In the genomic region with DNA sequence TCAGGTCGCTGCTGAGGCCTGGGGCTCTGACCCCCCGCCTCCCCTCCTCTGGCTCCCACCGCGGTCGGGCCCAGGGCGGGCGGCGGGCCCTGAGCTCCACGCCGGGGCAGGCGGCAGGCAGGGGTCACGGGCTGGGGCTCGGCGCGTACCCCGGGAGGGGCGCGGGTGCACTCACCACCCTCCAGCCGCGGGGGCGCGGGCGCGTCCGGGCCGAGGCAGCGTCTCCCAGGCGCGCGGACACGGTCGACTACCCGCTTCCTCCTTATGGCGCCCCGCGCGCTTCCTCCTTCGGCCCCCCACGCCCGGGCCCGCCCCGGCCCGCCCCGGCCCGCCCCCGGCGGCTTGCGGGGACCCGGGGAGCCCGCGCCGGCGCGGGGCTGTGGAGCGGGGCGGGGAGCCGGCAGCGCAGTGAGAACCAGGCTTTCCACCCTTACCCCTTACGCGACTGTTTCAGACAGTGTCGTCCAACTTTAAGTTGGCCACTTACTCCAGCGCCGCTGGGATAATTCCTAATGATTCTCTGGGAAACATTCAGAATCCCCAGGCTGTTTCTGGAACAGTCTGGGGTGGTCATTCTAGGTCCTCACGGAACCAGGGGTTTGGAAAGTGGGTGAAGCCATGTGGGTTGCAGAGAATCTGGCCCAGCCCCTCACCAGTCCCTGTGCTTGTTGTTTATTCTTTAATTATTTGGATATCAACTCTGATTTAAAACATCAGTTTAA, we compare ENCODE assay signal across 8 cellular contexts. TPM values are rescaled to one million over a fixed set of nuclear protein-coding genes. Genes with fewer than 3 reads are reported as not detected.
DNase-seq lines count a peak whose midpoint lies in the region; ATAC-seq and TF ChIP-seq lines count a peak whose summit lies in the region.

A gene (minus strand): TSS at position 264 of the 722 bp plus-strand sequence. CDS start 24,353 bp downstream, outside the sequence.

- CTCF ChIA-PET in CD4-positive, alpha-beta memory T cell (lab: Charles Lee; ENCODE audit: partially characterized antibody), result interaction anchor here (6.8 kb wide), 1 partner anchor 11 kb away, joined by 58 read pairs; no protein-coding TSS in a partner anchor

- H3K9me3 ChIP-seq in CD4-positive, alpha-beta memory T cell (ENCODE audit: control insufficient read depth in 1 of 2, low read length in 2 of 2), result no peaks in the 10 kb centered on the region
- H3K9me3 ChIP-seq in neuron (ENCODE audit: low read length), result no peaks in the 10 kb centered on the region

- intact Hi-C loops in CD4-positive, alpha-beta memory T cell (cut with micrococcal nuclease), result no loop called here

- peak; percentile 34 to 52 (median 42) for DNase-seq in CD4-positive, alpha-beta memory T cell
- DNase-seq in GM20000 (ENCODE audit: low spot score), result peak; percentile 85
- DNase-seq in NCI-H1105 (lab: John Stamatoyannopoulos, UW), result peak; percentile 20
- DNase-seq in activated effector memory CD4-positive, alpha-beta T cell treated with anti-CD3 and anti-CD28 coated beads, Interleukin-2, amount 50 U/mL, for 16 hours, result peak; percentile 83
- no peak for DNase-seq in foreskin keratinocyte
- DNase-seq in Ammon's horn (ENCODE audit: low spot score), result no peak

- H2AFZ ChIP-seq in neuron (ENCODE audit: low read depth, low read length), result peak within 1 kb of the TSS; percentile 82

- H3K36me3 Mint-ChIP-seq in CD4-positive, alpha-beta memory T cell, result peaks cover 0 to 13% of the 10 kb centered on the region in 2 donors

- H3K4me1 Mint-ChIP-seq in CD4-positive, alpha-beta memory T cell, result peaks cover 46 to 91% (median 71%) of the 10 kb centered on the region in 4 donors

- peak within 1 kb of the TSS; percentile 57 for H3K27ac ChIP-seq in CD4-positive, alpha-beta memory T cell (ENCODE audit: low read depth, low read length)
- no peak within 1 kb of the TSS for H3K27ac ChIP-seq in foreskin keratinocyte

- ATAC-seq in foreskin keratinocyte (peak; percentile 18), GM21367 (IDR thresholded peaks at IDR 0.05; ENCODE audit: unreplicated experiment) (no peak)

- H3K27ac Mint-ChIP-seq in CD4-positive, alpha-beta memory T cell, result peak within 1 kb of the TSS; percentile 87 to 98 (median 94)

- H3K4me1 ChIP-seq in CD4-positive, alpha-beta memory T cell (ENCODE audit: insufficient read depth, low read length), result peaks cover 76% of the 10 kb centered on the region
- no peaks in the 10 kb centered on the region for H3K4me1 ChIP-seq in foreskin keratinocyte
- H3K4me1 ChIP-seq in neuron (ENCODE audit: insufficient read depth, low read length), result peaks cover 24% of the 10 kb centered on the region

- H3K9me3 Mint-ChIP-seq in CD4-positive, alpha-beta memory T cell, result no peaks in the 10 kb centered on the region

- no peaks in the 10 kb centered on the region for H3K27me3 ChIP-seq in CD4-positive, alpha-beta memory T cell (ENCODE audit: insufficient read depth, low read length)
- H3K27me3 ChIP-seq in foreskin keratinocyte, result peaks cover 8% of the 10 kb centered on the region
- H3K27me3 ChIP-seq in neuron (ENCODE audit: insufficient read depth, low read length), result no peaks in the 10 kb centered on the region

- H3K27me3 Mint-ChIP-seq in CD4-positive, alpha-beta memory T cell, result no peaks in the 10 kb centered on the region

- H3K36me3 ChIP-seq in CD4-positive, alpha-beta memory T cell (ENCODE audit: insufficient read depth, low read length), result no peaks in the 10 kb centered on the region
- no peaks in the 10 kb centered on the region for H3K36me3 ChIP-seq in neuron (ENCODE audit: insufficient read depth, low read length)

- TF ChIP-seq CTCF in GM20000 (IDR thresholded peaks at IDR 0.05; ENCODE audit: extremely low read depth, missing control alignments) (no peak), foreskin keratinocyte (conservative IDR thresholded peaks at IDR 0.05) (no peak)

- H3K4me3 ChIP-seq in CD4-positive, alpha-beta memory T cell (ENCODE audit: low read length in 2 of 2), result peak within 1 kb of the TSS; percentile 51 to 61
- H3K4me3 ChIP-seq in neuron (ENCODE audit: low read length), result peak within 1 kb of the TSS; percentile 61

- POLR2A ChIA-PET in CD4-positive, alpha-beta memory T cell (lab: Charles Lee; ENCODE audit: partially characterized antibody), result interaction anchor here (0.9 to 3.2 kb wide), 4 partner anchors 9 to 303 kb away, joined by 3 to 19 read pairs (median 6); a partner anchor contains a TSS

- peak within 1 kb of the TSS; percentile 88 to 99 (median 94) for H3K4me3 Mint-ChIP-seq in CD4-positive, alpha-beta memory T cell

RNA-seq across cellular contexts. Expression of the gene that starts here (rescaled TPM):
- 10 to 100 TPM; 22.0 to 23.1 TPM for total RNA-seq in CD4-positive, alpha-beta memory T cell
- polyA plus RNA-seq in CD4-positive, alpha-beta memory T cell, result 100 to 1,000 TPM in 1 of 2 donors, 10 to 100 TPM in 1; 72.3 to 104 TPM
- total RNA-seq in foreskin keratinocyte, result 37.0 and 43.1 TPM in 2 replicates
- 53.1 and 57.5 TPM in 2 replicates for polyA plus RNA-seq in foreskin keratinocyte

Comparison
In these comparisons a context has a peak if more than half of its experiments do, and no peak if none do; other contexts are left out.
1. DNase-seq: peak in CD4-positive, alpha-beta memory T cell (5 of 5), GM20000 (single experiment), NCI-H1105 (single experiment) and activated effector memory CD4-positive, alpha-beta T cell treated with anti-CD3 and anti-CD28 coated beads, Interleukin-2, amount 50 U/mL, for 16 hours (single experiment); none in foreskin keratinocyte (0 of 2) and Ammon's horn (single experiment).